Comparison of ENCODE assay signal across 8 cellular contexts in genomic region chr2:131493199-131494018, GRCh38. TPM values are rescaled to one million over a fixed set of nuclear protein-coding genes. Genes with fewer than 3 reads are reported as not detected.
A peak's percentile ranks its signal among the peaks of the same experiment; 100 is the strongest.
DNase-seq lines count a peak whose midpoint lies in the region; ATAC-seq and TF ChIP-seq lines count a peak whose summit lies in the region.

No MANE protein-coding gene starts in this region.

- peaks cover 12% of the 10 kb centered on the region for H4K20me1 ChIP-seq in smooth muscle cell (ENCODE audit: low read depth)

- no peaks in the 10 kb centered on the region for H3K9me3 Mint-ChIP-seq in activated T-helper 17 cell treated with anti-CD3 and anti-CD28 coated beads, Interleukin-2, amount 50 U/mL, for 72 hours

- peak overlapping the region; percentile 94 for H3K4me3 Mint-ChIP-seq in activated T-helper 17 cell treated with anti-CD3 and anti-CD28 coated beads, Interleukin-2, amount 50 U/mL, for 72 hours

- H3K9ac ChIP-seq in smooth muscle cell (ENCODE audit: low read depth) = peak overlapping the region; percentile 93

- peaks cover 61% of the 10 kb centered on the region for H3K36me3 Mint-ChIP-seq in activated T-helper 17 cell treated with anti-CD3 and anti-CD28 coated beads, Interleukin-2, amount 50 U/mL, for 72 hours (ENCODE audit: low read depth)

- H3K79me2 ChIP-seq in smooth muscle cell (ENCODE audit: low read depth) = peaks cover 43% of the 10 kb centered on the region

- H3F3A ChIP-seq in smooth muscle cell (ENCODE audit: low read depth) = no peaks in the 10 kb centered on the region

- H3K4me1 ChIP-seq in iPS DF 6.9 (ENCODE audit: control insufficient read depth, insufficient read depth, low read length) (no peaks in the 10 kb centered on the region; the same call in 1 of the 2 replicates), smooth muscle cell (ENCODE audit: low read depth) (no peaks in the 10 kb centered on the region)

- H3K4me3 ChIP-seq in AG09309 (ENCODE audit: control insufficient read depth, low read depth, low read length) (peak overlapping the region; percentile 85), iPS DF 6.9 (ENCODE audit: low read length) (peak overlapping the region; percentile 96), smooth muscle cell (peak overlapping the region; percentile 91)

- TF ChIP-seq CTCF in AG09309 (IDR thresholded peaks at IDR 0.05; ENCODE audit: control insufficient read depth, insufficient read depth, low read depth, low read length, missing control alignments) = no peak
- no peak for TF ChIP-seq CTCF in smooth muscle cell (IDR thresholded peaks at IDR 0.05; ENCODE audit: borderline replicate concordance, insufficient read depth, poor library complexity, severe bottlenecking)

- H3K4me2 ChIP-seq in smooth muscle cell = peak overlapping the region; percentile 95

- H3K36me3 ChIP-seq in iPS DF 6.9 (ENCODE audit: control insufficient read depth, insufficient read depth, low read length) = peaks cover 5% of the 10 kb centered on the region; the same call in 1 of the 2 replicates
- no peaks in the 10 kb centered on the region for H3K36me3 ChIP-seq in smooth muscle cell (ENCODE audit: low read depth)

- H3K27me3 ChIP-seq in iPS DF 6.9 (ENCODE audit: control insufficient read depth, insufficient read depth, low read length) (no peaks in the 10 kb centered on the region), smooth muscle cell (ENCODE audit: low read depth) (no peaks in the 10 kb centered on the region)

- H2AFZ ChIP-seq in smooth muscle cell (ENCODE audit: low read depth) = peak overlapping the region; percentile 96

- ATAC-seq in GM19043 (IDR thresholded peaks at IDR 0.05; ENCODE audit: low read depth, unreplicated experiment) = peak; percentile 14
- peak; percentile 20 for ATAC-seq in HG03342 (IDR thresholded peaks at IDR 0.05; ENCODE audit: unreplicated experiment)
- peak; percentile 19 for ATAC-seq in activated T-helper 17 cell treated with anti-CD3 and anti-CD28 coated beads, Interleukin-2, amount 50 U/mL, for 72 hours (replicated peaks)

- peak overlapping the region; percentile 94 for H3K27ac Mint-ChIP-seq in activated T-helper 17 cell treated with anti-CD3 and anti-CD28 coated beads, Interleukin-2, amount 50 U/mL, for 72 hours

- no peaks in the 10 kb centered on the region for H3K27me3 Mint-ChIP-seq in activated T-helper 17 cell treated with anti-CD3 and anti-CD28 coated beads, Interleukin-2, amount 50 U/mL, for 72 hours

- DNase-seq in AG09309 (ENCODE audit: low read depth) (no peak), iPS DF 6.9 (ENCODE audit: low read depth, low spot score) (no peak), smooth muscle cell (lab: John Stamatoyannopoulos, UW; ENCODE audit: unreplicated experiment) (no peak), T1000 (lab: John Stamatoyannopoulos, UW) (no peak)
- no peak for DNase-seq in activated effector memory CD4-positive, alpha-beta T cell treated with Interleukin-2 at 50 U/mL for 16 hours

- H3K4me1 Mint-ChIP-seq in activated T-helper 17 cell treated with anti-CD3 and anti-CD28 coated beads, Interleukin-2, amount 50 U/mL, for 72 hours = peaks cover 16% of the 10 kb centered on the region

- H3K9me3 ChIP-seq in iPS DF 6.9 (ENCODE audit: control insufficient read depth, insufficient read depth, low read length) (no peaks in the 10 kb centered on the region), smooth muscle cell (replicated peaks; ENCODE audit: low read depth) (no peaks in the 10 kb centered on the region)

- H3K27ac ChIP-seq in iPS DF 6.9 (ENCODE audit: low read length) (no peak overlapping the region), smooth muscle cell (ENCODE audit: low read depth) (peak overlapping the region; percentile 84)

- no CpG with 5 or more reads among the region's 41 CpGs for WGBS in iPS DF 6.9 (ENCODE audit: insufficient coverage, insufficient read length)
- 2% methylated on average over 41 of the region's 41 CpGs for WGBS in smooth muscle cell (ENCODE audit: low lambda C conversion rate)

RNA-seq across cellular contexts. Expression of gene MZT2A, which starts 1.2 kb away (rescaled TPM):
- total RNA-seq in activated T-helper 17 cell treated with anti-CD3 and anti-CD28 coated beads, Interleukin-2, amount 50 U/mL, for 72 hours = 100 to 1,000 TPM in 1 of 2 donors, 10 to 100 TPM in 1; 96.0 to 112 TPM
- 85.1 and 103 TPM in 2 replicates for total RNA-seq in smooth muscle cell
- polyA plus RNA-seq in smooth muscle cell = 137 and 165 TPM in 2 replicates

RNA-seq across cellular contexts. Expression of gene TUBA3D, which starts 17.5 kb away (rescaled TPM):
- not detected for total RNA-seq in activated T-helper 17 cell treated with anti-CD3 and anti-CD28 coated beads, Interleukin-2, amount 50 U/mL, for 72 hours
- not detected in 2 replicates for total RNA-seq in smooth muscle cell
- 0.14 TPM in 1 of 2 replicates, not detected in the other for polyA plus RNA-seq in smooth muscle cell

RNA-seq across cellular contexts. Expression of gene CCDC74A, which starts 34.3 kb away (rescaled TPM):
- 1 to 10 TPM; 2.7 to 5.9 TPM for total RNA-seq in activated T-helper 17 cell treated with anti-CD3 and anti-CD28 coated beads, Interleukin-2, amount 50 U/mL, for 72 hours
- total RNA-seq in smooth muscle cell = 15.6 and 37.2 TPM in 2 replicates
- polyA plus RNA-seq in smooth muscle cell = 18.1 and 22.3 TPM in 2 replicates
